8 cellular contexts compared by ENCODE assay signal in the genomic region with DNA sequence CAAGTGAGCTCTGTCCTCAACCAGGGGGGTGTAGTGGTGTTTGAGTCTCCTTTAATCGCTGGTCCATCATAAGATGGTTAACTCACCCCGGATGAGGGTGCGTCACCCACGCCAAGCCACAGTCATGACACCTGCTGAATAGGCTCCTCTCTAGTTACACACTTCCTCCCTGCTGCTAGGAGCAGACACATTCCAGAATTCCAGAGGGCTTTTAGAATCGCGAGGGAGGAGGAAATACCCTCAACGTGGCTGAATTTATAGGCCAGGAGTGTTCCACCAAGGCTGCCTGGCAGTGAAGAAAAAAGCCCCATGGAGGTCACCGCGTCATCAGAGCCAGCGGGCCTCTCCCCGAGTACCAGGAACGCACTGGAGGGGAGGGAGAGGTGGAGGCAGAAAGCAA. TPM values are rescaled to one million over a fixed set of nuclear protein-coding genes. Genes with fewer than 3 reads are reported as not detected.
DNase-seq lines count a peak whose midpoint lies in the region; ATAC-seq and TF ChIP-seq lines count a peak whose summit lies in the region.

No MANE protein-coding gene starts in this region.

- TF ChIP-seq CTCF in endodermal cell (conservative IDR thresholded peaks at IDR 0.05) (no peak), osteocyte (IDR thresholded peaks at IDR 0.05) (no peak)

- no peaks in the 10 kb centered on the region for H3K27me3 Mint-ChIP-seq in T-helper 1 cell treated with Interleukin-12 subunit alpha and Interleukin-12 subunit beta and Interleukin-4 antibody, amounts not matched to agents 30 μg/mL and 1 μg/mL, for 36 hours (ENCODE audit: low read depth)
- H3K27me3 Mint-ChIP-seq in endodermal cell (ENCODE audit: insufficient read depth) = no peaks in the 10 kb centered on the region
- H3K27me3 Mint-ChIP-seq in osteocyte (ENCODE audit: unreplicated experiment) = no peaks in the 10 kb centered on the region
- H3K27me3 Mint-ChIP-seq in activated T-helper 2 cell treated with anti-CD3 and anti-CD28 coated beads, Interferon-gamma antibody, Interleukin-2, Interleukin-4, amounts not matched to agents 10 μg/mL and 5 μg/mL and 100 μg/mL, durations not matched to agents 14 hours and 24 hours and 36 hours (ENCODE audit: low read depth) = no peaks in the 10 kb centered on the region

- H3K36me3 Mint-ChIP-seq in T-helper 1 cell treated with Interleukin-12 subunit alpha and Interleukin-12 subunit beta and Interleukin-4 antibody, amounts not matched to agents 30 μg/mL and 1 μg/mL, for 36 hours (ENCODE audit: low read depth) = peaks cover 41% of the 10 kb centered on the region
- peaks cover 18% of the 10 kb centered on the region for H3K36me3 Mint-ChIP-seq in endodermal cell (ENCODE audit: low read depth)
- H3K36me3 Mint-ChIP-seq in osteocyte (ENCODE audit: unreplicated experiment) = peaks cover 39% of the 10 kb centered on the region
- peaks cover 33% of the 10 kb centered on the region for H3K36me3 Mint-ChIP-seq in activated T-helper 2 cell treated with anti-CD3 and anti-CD28 coated beads, Interferon-gamma antibody, Interleukin-2, Interleukin-4, amounts not matched to agents 10 μg/mL and 5 μg/mL and 100 μg/mL, durations not matched to agents 14 hours and 24 hours and 36 hours (ENCODE audit: low read depth)

- no peak for ATAC-seq in HG03571 (IDR thresholded peaks at IDR 0.05; ENCODE audit: unreplicated experiment)

- 62 to 75% methylated on average over 8 to 12 of the region's 12 CpGs for WGBS in endodermal cell (ENCODE audit: insufficient coverage in 1 of 2, insufficient read length in 1 of 2), 2 experiments

- intact Hi-C loops in activated T-helper 2 cell treated with anti-CD3 and anti-CD28 coated beads, Interferon-gamma antibody, Interleukin-2, Interleukin-4, amounts not matched to agents 10 μg/mL and 5 μg/mL and 100 μg/mL, durations not matched to agents 14 hours and 24 hours and 36 hours (cut with micrococcal nuclease) = no loop called here

- H3K4me3 ChIP-seq in endodermal cell (ENCODE audit: low read length) = no peak overlapping the region

- H3K4me1 Mint-ChIP-seq in T-helper 1 cell treated with Interleukin-12 subunit alpha and Interleukin-12 subunit beta and Interleukin-4 antibody, amounts not matched to agents 30 μg/mL and 1 μg/mL, for 36 hours (ENCODE audit: low read depth) = peaks cover 54% of the 10 kb centered on the region
- H3K4me1 Mint-ChIP-seq in endodermal cell = peaks cover 21% of the 10 kb centered on the region
- peaks cover 42% of the 10 kb centered on the region for H3K4me1 Mint-ChIP-seq in osteocyte (ENCODE audit: unreplicated experiment)
- H3K4me1 Mint-ChIP-seq in activated T-helper 2 cell treated with anti-CD3 and anti-CD28 coated beads, Interferon-gamma antibody, Interleukin-2, Interleukin-4, amounts not matched to agents 10 μg/mL and 5 μg/mL and 100 μg/mL, durations not matched to agents 14 hours and 24 hours and 36 hours (ENCODE audit: low read depth) = peaks cover 48% of the 10 kb centered on the region

- H3K27me3 ChIP-seq in endodermal cell (ENCODE audit: control insufficient read depth, insufficient read depth, low read length, poor library complexity, severe bottlenecking) = no peaks in the 10 kb centered on the region

- no peaks in the 10 kb centered on the region for H3K9me3 ChIP-seq in endodermal cell (ENCODE audit: control insufficient read depth, low read length)

- H3K27ac ChIP-seq in endodermal cell (ENCODE audit: low read depth, low read length) = no peak overlapping the region

- H3K36me3 ChIP-seq in endodermal cell (ENCODE audit: control insufficient read depth, insufficient read depth, low read length) = peaks cover 50% of the 10 kb centered on the region

- no peak overlapping the region for H3K9ac ChIP-seq in endodermal cell (ENCODE audit: extremely low read depth, low read length, poor library complexity, severe bottlenecking)

- H3K4me3 Mint-ChIP-seq in T-helper 1 cell treated with Interleukin-12 subunit alpha and Interleukin-12 subunit beta and Interleukin-4 antibody, amounts not matched to agents 30 μg/mL and 1 μg/mL, for 36 hours = peak overlapping the region; percentile 80
- H3K4me3 Mint-ChIP-seq in endodermal cell (no peak overlapping the region), osteocyte (ENCODE audit: unreplicated experiment) (no peak overlapping the region)
- no peak overlapping the region for H3K4me3 Mint-ChIP-seq in activated T-helper 2 cell treated with anti-CD3 and anti-CD28 coated beads, Interferon-gamma antibody, Interleukin-2, Interleukin-4, amounts not matched to agents 10 μg/mL and 5 μg/mL and 100 μg/mL, durations not matched to agents 14 hours and 24 hours and 36 hours (ENCODE audit: low read depth)

- peak overlapping the region; percentile 79 for H3K27ac Mint-ChIP-seq in T-helper 1 cell treated with Interleukin-12 subunit alpha and Interleukin-12 subunit beta and Interleukin-4 antibody, amounts not matched to agents 30 μg/mL and 1 μg/mL, for 36 hours
- H3K27ac Mint-ChIP-seq in endodermal cell (peak overlapping the region; percentile 49), osteocyte (ENCODE audit: unreplicated experiment) (peak overlapping the region; percentile 48)
- H3K27ac Mint-ChIP-seq in activated T-helper 2 cell treated with anti-CD3 and anti-CD28 coated beads, Interferon-gamma antibody, Interleukin-2, Interleukin-4, amounts not matched to agents 10 μg/mL and 5 μg/mL and 100 μg/mL, durations not matched to agents 14 hours and 24 hours and 36 hours = no peak overlapping the region

- DNase-seq in EL (peak; percentile 95), endodermal cell (no peak), osteocyte (ENCODE audit: extremely low spot score, unreplicated experiment) (no peak), DMS79 treated with DMSO at 0.1 percent for 48 hours (lab: John Stamatoyannopoulos, UW) (no peak), NCI-H748 treated with DMSO at 0.1 percent for 48 hours (lab: John Stamatoyannopoulos, UW) (no peak)
- no peak for DNase-seq in activated T-helper 2 cell treated with anti-CD3 and anti-CD28 coated beads, Interferon-gamma antibody, Interleukin-2, Interleukin-4, amounts not matched to agents 10 μg/mL and 5 μg/mL and 100 μg/mL, durations not matched to agents 14 hours and 24 hours and 36 hours (ENCODE audit: low spot score)

- no peaks in the 10 kb centered on the region for H3K9me3 Mint-ChIP-seq in T-helper 1 cell treated with Interleukin-12 subunit alpha and Interleukin-12 subunit beta and Interleukin-4 antibody, amounts not matched to agents 30 μg/mL and 1 μg/mL, for 36 hours
- H3K9me3 Mint-ChIP-seq in endodermal cell (no peaks in the 10 kb centered on the region), osteocyte (ENCODE audit: unreplicated experiment) (no peaks in the 10 kb centered on the region)
- no peaks in the 10 kb centered on the region for H3K9me3 Mint-ChIP-seq in activated T-helper 2 cell treated with anti-CD3 and anti-CD28 coated beads, Interferon-gamma antibody, Interleukin-2, Interleukin-4, amounts not matched to agents 10 μg/mL and 5 μg/mL and 100 μg/mL, durations not matched to agents 14 hours and 24 hours and 36 hours

- peaks cover 5% of the 10 kb centered on the region for H3K4me1 ChIP-seq in endodermal cell (ENCODE audit: control insufficient read depth, insufficient read depth, low read length)

RNA-seq across cellular contexts. Expression of a gene that starts 5.1 kb away (rescaled TPM):
- total RNA-seq in endodermal cell = 10 to 100 TPM; 18.9 to 26.3 TPM
- polyA plus RNA-seq in endodermal cell (2013, experiment 1 of 2) = 33.6 TPM
- 34.9 TPM for polyA plus RNA-seq in endodermal cell (2013, experiment 2 of 2)
- total RNA-seq in osteocyte = 26.3 and 32.8 TPM in 2 replicates
- 14.9 and 18.5 TPM in 2 replicates for total RNA-seq in activated T-helper 2 cell treated with anti-CD3 and anti-CD28 coated beads, Interferon-gamma antibody, Interleukin-2, Interleukin-4, amounts not matched to agents 10 μg/mL and 5 μg/mL and 100 μg/mL, durations not matched to agents 14 hours and 24 hours and 36 hours
